19 cellular contexts compared by ENCODE assay signal in genomic region chr1:164726235-164726634, GRCh38.
A peak's percentile ranks its signal among the peaks of the same experiment; 100 is the strongest.
DNase-seq lines count a peak whose midpoint lies in the region; ATAC-seq, FAIRE-seq and TF ChIP-seq lines count a peak whose summit lies in the region.
"Had no signal": no experiment of that assay in that cellular context is flagged by ENCODE, and none has a peak within 500 bp of the region (broad histone marks: within the 10 kb centered on the region; RNA-seq: fewer than 3 reads in every experiment).

No MANE protein-coding gene starts in this region.

- H3K4me3 ChIP-seq in AG09309 (ENCODE audit: control insufficient read depth, low read depth, low read length) (no peak overlapping the region), bronchial epithelial cell (ENCODE audit: low read depth, low read length) (no peak overlapping the region)
- H3K4me3 ChIP-seq: ascending aorta, upper lobe of right lung had no signal

- DNase-seq in AG09309 (ENCODE audit: low read depth) (peak; percentile 90), LHCN-M2 (ENCODE audit: low read depth) (peak; percentile 74), bronchial epithelial cell (ENCODE audit: low read depth) (peak; percentile 68), left lobe of liver (ENCODE audit: low spot score) (no peak), mesenteric fat pad (ENCODE audit: low spot score) (no peak), D721Med (ENCODE audit: insufficient read length, low spot score) (no peak), amniotic stem cell (lab: John Stamatoyannopoulos, UW) (no peak)
- DNase-seq: activated CD4-positive, alpha-beta memory T cell treated with anti-CD3 and anti-CD28 coated beads, Interleukin-2, amount 10 ng/mL, durations not matched to agents 7 days and 5 days; effector CD8-positive, alpha-beta T cell; left cardiac atrium; naive B cell; NCI-H1694; NK-92 treated with Interleukin-12 subunit alpha and Interleukin-12 subunit beta, amount 100 ng/mL, for 24 hours; stimulated activated CD4-positive, alpha-beta T cell treated with anti-CD3 and anti-CD28 coated beads, Interleukin-4, amount 100 ng/mL, for 24 hours; upper lobe of right lung had no signal

- no peaks in the 10 kb centered on the region for H3K27me3 ChIP-seq in bronchial epithelial cell (ENCODE audit: control insufficient read depth, insufficient read depth, low read length)
- H3K27me3 ChIP-seq: ascending aorta, upper lobe of right lung had no signal

- TF ChIP-seq CTCF in AG09309 (IDR thresholded peaks at IDR 0.05; ENCODE audit: control insufficient read depth, insufficient read depth, low read depth, low read length, missing control alignments) (no peak), bronchial epithelial cell (IDR thresholded peaks at IDR 0.05; ENCODE audit: insufficient read depth, low read length, severe bottlenecking) (no peak), D721Med (IDR thresholded peaks at IDR 0.05; ENCODE audit: insufficient read depth, missing control alignments) (no peak)

- FAIRE-seq in bronchial epithelial cell (lab: Jason Lieb, UNC) (no peak), D721Med (lab: Jason Lieb, UNC) (no peak)
- FAIRE-seq: GM19239 had no signal

- no peaks in the 10 kb centered on the region for H3K36me3 ChIP-seq in bronchial epithelial cell (ENCODE audit: control insufficient read depth, insufficient read depth, low read length)
- H3K36me3 ChIP-seq: ascending aorta, upper lobe of right lung had no signal

- peak; percentile 61 for ATAC-seq in left lobe of liver
- no peak for ATAC-seq in HG03097 (IDR thresholded peaks at IDR 0.05; ENCODE audit: low FRiP score, unreplicated experiment)
- ATAC-seq: stimulated activated effector memory CD8-positive, alpha-beta T cell treated with anti-CD3 and anti-CD28 coated beads, Interleukin-12 subunit alpha, Interleukin-12 subunit beta, amount 100 ng/mL, for 72 hours; upper lobe of right lung had no signal

Comparison
In these comparisons a context has a peak if more than half of its experiments do, and no peak if none do; other contexts are left out.
1. DNase-seq: peak in AG09309 (single experiment), LHCN-M2 (single experiment) and bronchial epithelial cell (single experiment); none in left lobe of liver (single experiment), mesenteric fat pad (single experiment), D721Med (single experiment) and amniotic stem cell (single experiment).